2 cellular contexts compared by ENCODE assay signal in the genomic region with DNA sequence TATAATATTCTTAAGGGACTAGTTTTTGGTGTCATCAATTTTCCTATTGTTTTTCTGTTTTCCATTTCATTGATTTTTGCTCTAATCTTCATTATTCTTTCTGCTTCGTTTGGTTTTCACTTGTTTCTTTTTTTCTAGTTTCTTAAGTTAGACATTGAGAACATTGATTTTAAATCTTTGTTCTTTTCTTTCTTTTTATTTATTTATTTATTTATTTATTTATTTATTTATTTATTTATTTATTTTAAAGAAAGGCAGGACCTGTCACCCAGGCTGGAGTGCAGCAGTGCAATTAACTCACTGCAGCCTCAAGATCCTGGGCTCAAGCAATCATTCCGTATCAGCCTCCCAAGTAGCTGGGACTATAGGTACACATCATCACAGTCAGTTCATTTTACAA.
TF ChIP-seq lines count a peak whose summit lies in the region.

No MANE protein-coding gene starts in this region.

TF ChIP-seq in HepG2, 621 proteins besides CTCF, POLR2A, EP300 and RAD21:
- TF ChIP-seq JARID2 (CRISPR knock-in tag; IDR thresholded peaks at IDR 0.05; ENCODE audit: insufficient replicate concordance): no peak
- no peak for TF ChIP-seq ZNF598 (CRISPR knock-in tag; IDR thresholded peaks at IDR 0.05; ENCODE audit: borderline replicate concordance)
- TF ChIP-seq TOE1 (CRISPR knock-in tag; IDR thresholded peaks at IDR 0.05): no peak
- no peak for TF ChIP-seq EHMT2 (IDR thresholded peaks at IDR 0.05; ENCODE audit: borderline replicate concordance, low read depth, low read length)
- no peak for TF ChIP-seq ISX (CRISPR knock-in tag; conservative IDR thresholded peaks at IDR 0.05)

TF ChIP-seq in HEK293, 187 proteins besides CTCF, POLR2A, EP300 and RAD21:
- TF ChIP-seq ZFP69B (tag by site-specific recombination; IDR thresholded peaks at IDR 0.05) (no peak), ZNF501 (tag by site-specific recombination; IDR thresholded peaks at IDR 0.05) (0 out of 2 replicates have a peak, but pooled peaks have one; percentile 21), SCRT1 (tag by site-specific recombination; IDR thresholded peaks at IDR 0.05; ENCODE audit: borderline replicate concordance) (no peak), ZNF433 (tag by site-specific recombination; IDR thresholded peaks at IDR 0.05; ENCODE audit: low read depth) (0 out of 2 replicates have a peak, but pooled peaks have one; percentile 20), ZNF140 (tag by site-specific recombination; IDR thresholded peaks at IDR 0.05) (peak; percentile 49; the same call in 1 of the 2 replicates), ZNF664 (tag by site-specific recombination; IDR thresholded peaks at IDR 0.05) (0 out of 2 replicates have a peak, but pooled peaks have one; percentile 17), ZNF426 (tag by site-specific recombination; IDR thresholded peaks at IDR 0.05) (peak; percentile 66), ZNF623 (tag by site-specific recombination; IDR thresholded peaks at IDR 0.05) (peak; percentile 50), ZNF202 (tag by site-specific recombination; IDR thresholded peaks at IDR 0.05; ENCODE audit: borderline replicate concordance) (peak; percentile 39; the same call in 1 of the 2 replicates), ZBTB8A (tag by site-specific recombination; IDR thresholded peaks at IDR 0.05) (peak; percentile 51), ZNF510 (tag by site-specific recombination; IDR thresholded peaks at IDR 0.05; ENCODE audit: insufficient replicate concordance) (peak; percentile 21), ZNF555 (tag by site-specific recombination; conservative IDR thresholded peaks at IDR 0.05) (peak; percentile 59), ZSCAN30 (tag by site-specific recombination; IDR thresholded peaks at IDR 0.05) (no peak), ZNF394 (tag by site-specific recombination; IDR thresholded peaks at IDR 0.05; ENCODE audit: borderline replicate concordance) (peak; percentile 84; the same call in 1 of the 2 replicates)
- TF ChIP-seq, protein P1, sequence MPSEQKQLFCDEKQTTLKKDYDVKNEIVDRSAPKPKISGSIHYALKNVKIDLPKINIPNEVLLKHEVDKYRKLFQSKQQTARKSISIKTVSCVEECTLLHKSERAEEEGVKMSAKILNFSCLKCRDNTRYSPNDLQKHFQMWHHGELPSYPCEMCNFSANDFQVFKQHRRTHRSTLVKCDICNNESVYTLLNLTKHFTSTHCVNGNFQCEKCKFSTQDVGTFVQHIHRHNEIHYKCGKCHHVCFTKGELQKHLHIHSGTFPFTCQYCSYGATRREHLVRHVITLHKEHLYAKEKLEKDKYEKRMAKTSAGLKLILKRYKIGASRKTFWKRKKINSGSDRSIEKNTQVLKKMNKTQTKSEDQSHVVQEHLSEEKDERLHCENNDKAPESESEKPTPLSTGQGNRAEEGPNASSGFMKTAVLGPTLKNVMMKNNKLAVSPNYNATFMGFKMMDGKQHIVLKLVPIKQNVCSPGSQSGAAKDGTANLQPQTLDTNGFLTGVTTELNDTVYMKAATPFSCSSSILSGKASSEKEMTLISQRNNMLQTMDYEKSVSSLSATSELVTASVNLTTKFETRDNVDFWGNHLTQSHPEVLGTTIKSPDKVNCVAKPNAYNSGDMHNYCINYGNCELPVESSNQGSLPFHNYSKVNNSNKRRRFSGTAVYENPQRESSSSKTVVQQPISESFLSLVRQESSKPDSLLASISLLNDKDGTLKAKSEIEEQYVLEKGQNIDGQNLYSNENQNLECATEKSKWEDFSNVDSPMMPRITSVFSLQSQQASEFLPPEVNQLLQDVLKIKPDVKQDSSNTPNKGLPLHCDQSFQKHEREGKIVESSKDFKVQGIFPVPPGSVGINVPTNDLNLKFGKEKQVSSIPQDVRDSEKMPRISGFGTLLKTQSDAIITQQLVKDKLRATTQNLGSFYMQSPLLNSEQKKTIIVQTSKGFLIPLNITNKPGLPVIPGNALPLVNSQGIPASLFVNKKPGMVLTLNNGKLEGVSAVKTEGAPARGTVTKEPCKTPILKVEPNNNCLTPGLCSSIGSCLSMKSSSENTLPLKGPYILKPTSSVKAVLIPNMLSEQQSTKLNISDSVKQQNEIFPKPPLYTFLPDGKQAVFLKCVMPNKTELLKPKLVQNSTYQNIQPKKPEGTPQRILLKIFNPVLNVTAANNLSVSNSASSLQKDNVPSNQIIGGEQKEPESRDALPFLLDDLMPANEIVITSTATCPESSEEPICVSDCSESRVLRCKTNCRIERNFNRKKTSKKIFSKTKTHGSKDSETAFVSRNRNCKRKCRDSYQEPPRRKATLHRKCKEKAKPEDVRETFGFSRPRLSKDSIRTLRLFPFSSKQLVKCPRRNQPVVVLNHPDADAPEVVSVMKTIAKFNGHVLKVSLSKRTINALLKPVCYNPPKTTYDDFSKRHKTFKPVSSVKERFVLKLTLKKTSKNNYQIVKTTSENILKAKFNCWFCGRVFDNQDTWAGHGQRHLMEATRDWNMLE (tag by site-specific recombination; conservative IDR thresholded peaks at IDR 0.05; ENCODE audit: low read depth): peak; percentile 66; the same call in 1 of the 2 replicates
- TF ChIP-seq, protein P2, sequence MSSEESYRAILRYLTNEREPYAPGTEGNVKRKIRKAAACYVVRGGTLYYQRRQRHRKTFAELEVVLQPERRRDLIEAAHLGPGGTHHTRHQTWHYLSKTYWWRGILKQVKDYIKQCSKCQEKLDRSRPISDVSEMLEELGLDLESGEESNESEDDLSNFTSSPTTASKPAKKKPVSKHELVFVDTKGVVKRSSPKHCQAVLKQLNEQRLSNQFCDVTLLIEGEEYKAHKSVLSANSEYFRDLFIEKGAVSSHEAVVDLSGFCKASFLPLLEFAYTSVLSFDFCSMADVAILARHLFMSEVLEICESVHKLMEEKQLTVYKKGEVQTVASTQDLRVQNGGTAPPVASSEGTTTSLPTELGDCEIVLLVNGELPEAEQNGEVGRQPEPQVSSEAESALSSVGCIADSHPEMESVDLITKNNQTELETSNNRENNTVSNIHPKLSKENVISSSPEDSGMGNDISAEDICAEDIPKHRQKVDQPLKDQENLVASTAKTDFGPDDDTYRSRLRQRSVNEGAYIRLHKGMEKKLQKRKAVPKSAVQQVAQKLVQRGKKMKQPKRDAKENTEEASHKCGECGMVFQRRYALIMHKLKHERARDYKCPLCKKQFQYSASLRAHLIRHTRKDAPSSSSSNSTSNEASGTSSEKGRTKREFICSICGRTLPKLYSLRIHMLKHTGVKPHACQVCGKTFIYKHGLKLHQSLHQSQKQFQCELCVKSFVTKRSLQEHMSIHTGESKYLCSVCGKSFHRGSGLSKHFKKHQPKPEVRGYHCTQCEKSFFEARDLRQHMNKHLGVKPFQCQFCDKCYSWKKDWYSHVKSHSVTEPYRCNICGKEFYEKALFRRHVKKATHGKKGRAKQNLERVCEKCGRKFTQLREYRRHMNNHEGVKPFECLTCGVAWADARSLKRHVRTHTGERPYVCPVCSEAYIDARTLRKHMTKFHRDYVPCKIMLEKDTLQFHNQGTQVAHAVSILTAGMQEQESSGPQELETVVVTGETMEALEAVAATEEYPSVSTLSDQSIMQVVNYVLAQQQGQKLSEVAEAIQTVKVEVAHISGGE (tag by site-specific recombination; conservative IDR thresholded peaks at IDR 0.05; ENCODE audit: low read depth): peak; percentile 74; the same call in 1 of the 2 replicates
- TF ChIP-seq, protein P3, sequence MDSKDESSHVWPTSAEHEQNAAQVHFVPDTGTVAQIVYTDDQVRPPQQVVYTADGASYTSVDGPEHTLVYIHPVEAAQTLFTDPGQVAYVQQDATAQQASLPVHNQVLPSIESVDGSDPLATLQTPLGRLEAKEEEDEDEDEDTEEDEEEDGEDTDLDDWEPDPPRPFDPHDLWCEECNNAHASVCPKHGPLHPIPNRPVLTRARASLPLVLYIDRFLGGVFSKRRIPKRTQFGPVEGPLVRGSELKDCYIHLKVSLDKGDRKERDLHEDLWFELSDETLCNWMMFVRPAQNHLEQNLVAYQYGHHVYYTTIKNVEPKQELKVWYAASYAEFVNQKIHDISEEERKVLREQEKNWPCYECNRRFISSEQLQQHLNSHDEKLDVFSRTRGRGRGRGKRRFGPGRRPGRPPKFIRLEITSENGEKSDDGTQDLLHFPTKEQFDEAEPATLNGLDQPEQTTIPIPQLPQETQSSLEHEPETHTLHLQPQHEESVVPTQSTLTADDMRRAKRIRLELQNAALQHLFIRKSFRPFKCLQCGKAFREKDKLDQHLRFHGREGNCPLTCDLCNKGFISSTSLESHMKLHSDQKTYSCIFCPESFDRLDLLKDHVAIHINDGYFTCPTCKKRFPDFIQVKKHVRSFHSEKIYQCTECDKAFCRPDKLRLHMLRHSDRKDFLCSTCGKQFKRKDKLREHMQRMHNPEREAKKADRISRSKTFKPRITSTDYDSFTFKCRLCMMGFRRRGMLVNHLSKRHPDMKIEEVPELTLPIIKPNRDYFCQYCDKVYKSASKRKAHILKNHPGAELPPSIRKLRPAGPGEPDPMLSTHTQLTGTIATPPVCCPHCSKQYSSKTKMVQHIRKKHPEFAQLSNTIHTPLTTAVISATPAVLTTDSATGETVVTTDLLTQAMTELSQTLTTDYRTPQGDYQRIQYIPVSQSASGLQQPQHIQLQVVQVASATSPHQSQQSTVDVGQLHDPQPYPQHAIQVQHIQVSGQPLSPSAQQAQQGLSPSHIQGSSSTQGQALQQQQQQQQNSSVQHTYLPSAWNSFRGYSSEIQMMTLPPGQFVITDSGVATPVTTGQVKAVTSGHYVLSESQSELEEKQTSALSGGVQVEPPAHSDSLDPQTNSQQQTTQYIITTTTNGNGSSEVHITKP (tag by site-specific recombination; IDR thresholded peaks at IDR 0.05): no peak
TF ChIP-seq in HEK293: peak in this region for 13.
